In the genomic region with DNA sequence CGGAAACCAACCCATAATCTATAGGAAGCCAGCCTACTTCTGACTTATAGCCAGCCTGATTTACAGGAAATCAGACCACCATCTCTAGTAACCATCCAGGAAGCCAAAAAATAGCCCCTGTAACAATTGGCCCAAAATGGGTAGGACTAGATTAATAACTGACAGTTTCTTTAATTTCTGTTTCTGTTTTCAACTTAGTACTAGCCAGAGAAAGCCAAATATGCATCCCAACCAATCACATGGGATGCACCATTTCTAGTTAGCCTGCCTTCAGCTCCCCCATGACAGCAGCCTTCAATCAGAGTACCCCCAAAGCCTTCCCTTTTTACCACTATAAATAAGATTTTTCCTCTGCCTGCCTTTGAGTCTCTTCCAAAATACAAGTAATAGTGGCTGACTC, we compare ENCODE assay signal across 25 cellular contexts.
DNase-seq lines count a peak whose midpoint lies in the region; ATAC-seq and TF ChIP-seq lines count a peak whose summit lies in the region.
"Had no signal": no experiment of that assay in that cellular context is flagged by ENCODE, and none has a peak within 500 bp of the region (broad histone marks: within the 10 kb centered on the region; RNA-seq: fewer than 3 reads in every experiment).

No MANE protein-coding gene starts in this region.

- POLR2A ChIA-PET in OCI-LY7 (lab: Charles Lee), result interaction anchor here (0.6 kb wide), 1 partner anchor 26 kb away, joined by 3 read pairs; no protein-coding TSS in a partner anchor
- POLR2A ChIA-PET in PC-3 (lab: Charles Lee; ENCODE audit: unreplicated experiment), result no interaction called here

- H4K20me1 ChIP-seq in OCI-LY7 (ENCODE audit: insufficient read depth, low read length), result no peaks in the 10 kb centered on the region
- H4K20me1 ChIP-seq in PC-3 (ENCODE audit: low read length), result no peaks in the 10 kb centered on the region
- H4K20me1 ChIP-seq: BLaER1 had no signal

- no peaks in the 10 kb centered on the region for H3F3A ChIP-seq in PC-3 (ENCODE audit: low read length, unreplicated experiment)

- CTCF ChIA-PET in OCI-LY7 (lab: Charles Lee; ENCODE audit: unreplicated experiment) (no interaction called here), PC-3 (lab: Charles Lee) (no interaction called here)

- H3K36me3 ChIP-seq in OCI-LY7 (ENCODE audit: insufficient read depth, low read length) (no peaks in the 10 kb centered on the region), PC-3 (ENCODE audit: low read depth, low read length) (no peaks in the 10 kb centered on the region), left ventricle myocardium inferior (no peaks in the 10 kb centered on the region)
- H3K36me3 ChIP-seq: BLaER1, MG63 had no signal

- no TSS peak for BruUV-seq in OCI-LY7 (replicated peaks; lab: Mats Ljungman, UMichigan)
- no TSS peak for BruUV-seq in PC-3 (replicated peaks; lab: Mats Ljungman, UMichigan)

- no peaks in the 10 kb centered on the region for H3K79me2 ChIP-seq in OCI-LY7 (ENCODE audit: insufficient read depth, low read depth, low read length)
- H3K79me2 ChIP-seq in PC-3 (ENCODE audit: low read length), result no peaks in the 10 kb centered on the region

- ATAC-seq in GM18909 (IDR thresholded peaks at IDR 0.05; ENCODE audit: poor library complexity, unreplicated experiment) (peak; percentile 44), GM21447 (IDR thresholded peaks at IDR 0.05; ENCODE audit: unreplicated experiment) (peak; percentile 39), HG02981 (IDR thresholded peaks at IDR 0.05; ENCODE audit: unreplicated experiment) (peak; percentile 41), GM21526 (IDR thresholded peaks at IDR 0.05; ENCODE audit: low FRiP score, unreplicated experiment) (no peak), PC-3 (no peak)
- ATAC-seq: SK-N-SH treated with all-trans-retinoic acid at 6 μM for 48 hours, T-cell had no signal

- H3K4me2 ChIP-seq in OCI-LY7 (ENCODE audit: low read length) (no peak overlapping the region), PC-3 (ENCODE audit: low read length) (no peak overlapping the region)
- H3K4me2 ChIP-seq: BLaER1 had no signal

- intact Hi-C loops in OCI-LY7 (cut with micrococcal nuclease; ENCODE audit: unreplicated experiment), result loop anchor here (2.0 to 5.0 kb wide), 2 partner anchors 363 to 1091 kb away; no protein-coding TSS in a partner anchor
- intact Hi-C loops in PC-3 (cut with micrococcal nuclease), result no loop called here
- intact Hi-C loops in left ventricle myocardium inferior (cut with micrococcal nuclease), result loop anchor here (10.0 kb wide), 1 partner anchor 359 kb away; no protein-coding TSS in a partner anchor

- H3K4me1 ChIP-seq in OCI-LY7 (ENCODE audit: insufficient read depth, low read length, poor library complexity, severe bottlenecking) (no peaks in the 10 kb centered on the region), PC-3 (ENCODE audit: insufficient read depth, low read length) (peaks cover 12% of the 10 kb centered on the region), left ventricle myocardium inferior (no peaks in the 10 kb centered on the region)

- no peak overlapping the region for H3K27ac ChIP-seq in OCI-LY7 (ENCODE audit: low read depth, low read length, poor library complexity, severe bottlenecking)
- no peak overlapping the region for H3K27ac ChIP-seq in PC-3 (ENCODE audit: low read length)
- no peak overlapping the region for H3K27ac ChIP-seq in left ventricle myocardium inferior (replicated peaks)
- H3K27ac ChIP-seq: BLaER1, RWPE1 had no signal

- DNase-seq in OCI-LY7 (ENCODE audit: low spot score) (no peak), OCI-M2 (lab: John Stamatoyannopoulos, UW; ENCODE audit: unreplicated experiment) (no peak), PC-3 (no peak), left ventricle myocardium inferior (no peak)
- DNase-seq: ACHN; Caco-2; CD4-positive, alpha-beta T cell; DMS153; H7; HFFc6; Kasumi-1; MG63; NCI-H1417; NCI-H187; NCI-H446; NCI-H526; SIG-M5; T-cell had no signal

- H3K27me3 ChIP-seq in PC-3 (ENCODE audit: low read length) (no peaks in the 10 kb centered on the region), left ventricle myocardium inferior (ENCODE audit: low read depth) (peaks cover 25% of the 10 kb centered on the region)
- H3K27me3 ChIP-seq: BLaER1, MG63 had no signal

- TF ChIP-seq CTCF in OCI-LY7 (conservative IDR thresholded peaks at IDR 0.05; ENCODE audit: low read length) (no peak), PC-3 (conservative IDR thresholded peaks at IDR 0.05; ENCODE audit: low read depth, low read length) (no peak), left ventricle myocardium inferior (IDR thresholded peaks at IDR 0.05; ENCODE audit: borderline replicate concordance) (no peak)

- H3K4me3 ChIP-seq in OCI-LY7 (ENCODE audit: low read depth, low read length, poor library complexity, severe bottlenecking) (no peak overlapping the region), PC-3 (ENCODE audit: low read length) (no peak overlapping the region), left ventricle myocardium inferior (no peak overlapping the region)
- H3K4me3 ChIP-seq: BLaER1, MG63 had no signal

- H3K9me3 ChIP-seq in OCI-LY7 (ENCODE audit: low read length), result no peaks in the 10 kb centered on the region
- no peaks in the 10 kb centered on the region for H3K9me3 ChIP-seq in PC-3 (ENCODE audit: low read length)
- no peaks in the 10 kb centered on the region for H3K9me3 ChIP-seq in left ventricle myocardium inferior (replicated peaks)
- H3K9me3 ChIP-seq: BLaER1, MG63 had no signal

- H3K9me2 ChIP-seq in OCI-LY7 (ENCODE audit: insufficient read depth, low read length) (no peaks in the 10 kb centered on the region), PC-3 (replicated peaks; ENCODE audit: low read length) (no peaks in the 10 kb centered on the region)

- no peak overlapping the region for H3K9ac ChIP-seq in PC-3 (ENCODE audit: low read length)
- H3K9ac ChIP-seq: BLaER1 had no signal

- H2AFZ ChIP-seq in OCI-LY7 (ENCODE audit: low read length), result peak overlapping the region; percentile 12; the same call in 1 of the 2 replicates
- H2AFZ ChIP-seq in PC-3 (ENCODE audit: low read length), result no peak overlapping the region

Comparison
In these comparisons a context has a peak if more than half of its experiments do, and no peak if none do; other contexts are left out.
1. ATAC-seq: peak in GM18909 (single experiment), GM21447 (single experiment) and HG02981 (single experiment); none in GM21526 (single experiment) and PC-3 (single experiment).